ENCODE assay signal across 8 cellular contexts in genomic region chr4:23754688-23755087, GRCh38.
"Had no signal": no experiment of that assay in that cellular context is flagged by ENCODE, and none has a peak within 500 bp of the region (broad histone marks: within the 10 kb centered on the region; RNA-seq: fewer than 3 reads in every experiment).

No MANE protein-coding gene starts in this region.

- H3K36me3 ChIP-seq: HAP-1 had no signal

- H3K9me3 ChIP-seq: HAP-1 had no signal

- H3K27ac ChIP-seq: GM23248, HL-60 had no signal

- ATAC-seq: HCT116, HepG2 had no signal

- FAIRE-seq: HepG2 had no signal

- H3K4me3 ChIP-seq: GM23248, HAP-1 had no signal

- H2AFZ ChIP-seq: GM23248 had no signal

- DNase-seq: GM23248, GOT3, H7, HFFc6 had no signal

- H3K4me1 ChIP-seq: HAP-1 had no signal
